In the genomic region with DNA sequence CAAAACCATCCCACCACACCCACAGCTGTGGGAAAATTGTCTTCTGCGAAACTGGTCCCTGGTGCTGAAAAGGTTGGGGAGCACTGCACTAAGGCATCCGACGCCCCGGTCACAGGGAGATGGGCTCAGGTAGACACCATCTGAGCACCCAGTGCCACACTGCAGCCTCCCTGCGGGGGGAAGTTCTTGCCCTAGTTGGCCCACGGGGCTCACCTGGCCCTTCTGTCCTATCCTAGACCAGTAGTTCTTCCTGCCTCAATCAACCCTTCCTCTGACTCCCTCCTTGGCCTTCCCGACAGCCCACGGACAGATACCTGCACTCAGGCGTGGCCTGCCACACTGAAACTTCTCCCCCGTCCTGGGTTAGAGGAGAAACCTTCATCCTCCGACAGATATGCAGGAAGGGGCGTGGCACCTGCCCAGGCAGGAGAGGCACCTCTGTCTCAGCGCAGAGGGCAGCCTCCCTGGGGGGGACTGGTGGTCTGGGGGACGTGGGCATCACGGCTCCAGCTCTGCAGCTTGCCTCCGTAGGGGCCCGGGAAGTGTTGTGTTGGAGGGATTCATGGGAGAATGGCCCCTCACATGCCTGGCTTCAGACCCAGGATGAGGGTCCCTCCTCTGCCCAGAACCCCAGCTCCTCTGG, we compare ENCODE assay signal across 26 cellular contexts. TPM values are rescaled to one million over a fixed set of nuclear protein-coding genes. Genes with fewer than 3 reads are reported as not detected.
"Had no signal": no experiment of that assay in that cellular context is flagged by ENCODE, and none has a peak within 500 bp of the region (broad histone marks: within the 10 kb centered on the region; RNA-seq: fewer than 3 reads in every experiment).

No MANE protein-coding gene starts in this region.

- H3K27ac Mint-ChIP-seq: stimulated activated memory B cell treated with anti-CD40 and anti-IgM and Interleukin-4, amounts not matched to agents 10 μg/mL and 1 μg/mL and 100 μg/mL, for 72 hours; stimulated activated naive CD8-positive, alpha-beta T cell treated with anti-CD3 and anti-CD28 coated beads, Interleukin-15, Interleukin-2, amounts not matched to agents 100 ng/mL and 50 ng/mL, for 24 hours had no signal

- H3K4me1 ChIP-seq: parathyroid adenoma, prostate gland, upper lobe of right lung had no signal

- H3K9me3 ChIP-seq: heart left ventricle, mucosa of descending colon, prostate gland, spleen, testis, tibial nerve, upper lobe of right lung, vagina had no signal

- ATAC-seq: esophagus mucosa; heart left ventricle; mucosa of descending colon; naive thymus-derived CD8-positive, alpha-beta T cell; sciatic nerve; stimulated activated memory B cell treated with anti-CD40 and anti-IgM and Interleukin-4, amounts not matched to agents 10 μg/mL and 1 μg/mL and 100 μg/mL, for 72 hours; upper lobe of right lung had no signal

- DNase-seq: cortex of kidney; dorsolateral prefrontal cortex; effector CD8-positive, alpha-beta T cell; hypothalamus; islet precursor cell; mammary epithelial cell; spleen; stimulated activated CD4-positive, alpha-beta T cell treated with anti-CD3 and anti-CD28 coated beads, Interleukin-15, amount 100 ng/mL, for 24 hours; stimulated activated CD4-positive, alpha-beta T cell treated with anti-CD3 and anti-CD28 coated beads, Interleukin-1b, Interleukin-23, amount 100 ng/mL, for 48 hours; stimulated activated CD4-positive, alpha-beta T cell treated with anti-CD3 and anti-CD28 coated beads, Interleukin-4, amount 100 ng/mL, for 24 hours; testis; upper lobe of right lung had no signal

- H3K9ac ChIP-seq: parathyroid adenoma had no signal

- H3K27me3 Mint-ChIP-seq: naive thymus-derived CD8-positive, alpha-beta T cell; stimulated activated memory B cell treated with anti-CD40 and anti-IgM and Interleukin-4, amounts not matched to agents 10 μg/mL and 1 μg/mL and 100 μg/mL, for 72 hours; stimulated activated naive CD8-positive, alpha-beta T cell treated with anti-CD3 and anti-CD28 coated beads, Interleukin-15, Interleukin-2, amounts not matched to agents 100 ng/mL and 50 ng/mL, for 24 hours had no signal

- H3K4me3 ChIP-seq: dorsolateral prefrontal cortex, heart left ventricle, mucosa of descending colon, prostate gland, spleen, testis, tibial nerve, upper lobe of right lung, vagina had no signal

- H3K27me3 ChIP-seq: testis had no signal

- H3K36me3 Mint-ChIP-seq: naive thymus-derived CD8-positive, alpha-beta T cell had no signal

- H3K9me3 Mint-ChIP-seq: naive thymus-derived CD8-positive, alpha-beta T cell; stimulated activated memory B cell treated with anti-CD40 and anti-IgM and Interleukin-4, amounts not matched to agents 10 μg/mL and 1 μg/mL and 100 μg/mL, for 72 hours; stimulated activated naive CD8-positive, alpha-beta T cell treated with anti-CD3 and anti-CD28 coated beads, Interleukin-15, Interleukin-2, amounts not matched to agents 100 ng/mL and 50 ng/mL, for 24 hours had no signal

- H2AFZ ChIP-seq: parathyroid adenoma had no signal

- H3K4me3 Mint-ChIP-seq: stimulated activated memory B cell treated with anti-CD40 and anti-IgM and Interleukin-4, amounts not matched to agents 10 μg/mL and 1 μg/mL and 100 μg/mL, for 72 hours; stimulated activated naive CD8-positive, alpha-beta T cell treated with anti-CD3 and anti-CD28 coated beads, Interleukin-15, Interleukin-2, amounts not matched to agents 100 ng/mL and 50 ng/mL, for 24 hours had no signal

- H3K27ac ChIP-seq: dorsolateral prefrontal cortex, heart left ventricle, parathyroid adenoma, prostate gland, spleen, testis, tibial nerve, upper lobe of right lung, vagina had no signal

- H3K36me3 ChIP-seq: heart left ventricle, prostate gland, tibial nerve, upper lobe of right lung, vagina had no signal

RNA-seq across cellular contexts. Expression of a gene that starts 4.5 kb away (rescaled TPM):
- total RNA-seq: fibroblast of lung, frontal cortex, skeletal muscle tissue had no signal
- polyA plus RNA-seq: fibroblast of lung had no signal

RNA-seq across cellular contexts. Expression of a gene that starts 43.3 kb away (rescaled TPM):
- total RNA-seq: frontal cortex had no signal
